Comparison of ENCODE assay signal across 28 cellular contexts in the genomic region with DNA sequence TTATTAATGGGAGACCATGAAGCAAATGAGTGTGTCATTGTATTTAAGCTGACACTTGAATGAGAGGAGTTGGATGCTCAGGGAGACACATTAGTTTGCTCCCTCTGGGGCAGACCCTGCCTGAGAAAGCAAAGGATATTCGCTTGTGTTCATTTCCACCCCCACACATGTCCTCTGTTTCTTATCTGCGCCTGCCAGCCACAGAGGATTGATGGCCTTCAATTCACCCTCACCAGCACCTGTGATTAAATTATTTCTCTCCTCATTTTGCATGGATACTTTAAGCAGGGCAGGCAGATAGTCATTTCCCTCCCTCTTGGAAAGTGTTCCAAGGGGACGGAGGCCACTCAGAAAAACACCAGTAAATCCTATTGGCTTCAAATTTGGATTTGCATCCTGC.
"Had no signal": no experiment of that assay in that cellular context is flagged by ENCODE, and none has a peak within 500 bp of the region (broad histone marks: within the 10 kb centered on the region; RNA-seq: fewer than 3 reads in every experiment).

No MANE protein-coding gene starts in this region.

- FAIRE-seq: bronchial epithelial cell, colon, frontal cortex had no signal

- DNase-seq: activated CD4-positive, alpha-beta memory T cell treated with anti-CD3 and anti-CD28 coated beads for 36 hours; activated CD4-positive, alpha-beta T cell treated with anti-CD3 and anti-CD28 coated beads for 36 hours; activated CD4-positive, alpha-beta T cell treated with anti-CD3 and anti-CD28 coated beads, Interleukin-2, amount 10 ng/mL, durations not matched to agents 24 days and 14 days; activated CD4-positive, CD25-positive, alpha-beta regulatory T cell; activated CD4-positive, CD25-positive, alpha-beta regulatory T cell treated with anti-CD3 and anti-CD28 coated beads, Interleukin-2, amount 50 U/mL, for 72 hours; activated CD8-positive, alpha-beta memory T cell treated with anti-CD3 and anti-CD28 coated beads, Interleukin-2, amount 10 ng/mL, durations not matched to agents 7 days and 5 days; activated CD8-positive, alpha-beta memory T cell treated with anti-CD3 and anti-CD28 coated beads, Interleukin-2, amount 50 U/mL, for 4 hours; activated CD8-positive, alpha-beta T cell treated with anti-CD3 and anti-CD28 coated beads, Interleukin-2, amount 10 ng/mL, durations not matched to agents 7 days and 5 days; activated effector memory CD4-positive, alpha-beta T cell treated with anti-CD3 and anti-CD28 coated beads, Interleukin-2, amount 50 U/mL, for 16 hours; activated naive CD4-positive, alpha-beta T cell treated with anti-CD3 and anti-CD28 coated beads for 36 hours; activated naive CD8-positive, alpha-beta T cell treated with anti-CD3 and anti-CD28 coated beads for 36 hours; activated naive CD8-positive, alpha-beta T cell treated with anti-CD3 and anti-CD28 coated beads, Interleukin-2, amount 50 U/mL, for 24 hours; activated T-cell treated with anti-CD3 and anti-CD28 coated beads, Interleukin-2, amount 50 U/mL, for 1 hour; activated T-cell treated with anti-CD3 and anti-CD28 coated beads, Interleukin-2, amount 50 U/mL, for 48 hours; adrenal gland; amygdala; aorta; brain microvascular endothelial cell; cortex of kidney; dermis blood vessel endothelial cell; effector CD4-positive, alpha-beta T cell; effector memory CD8-positive, alpha-beta T cell; foreskin fibroblast; head of caudate nucleus; T-helper 2 cell had no signal

- H3K36me3 ChIP-seq: adrenal gland, brain microvascular endothelial cell had no signal

- H3K27ac ChIP-seq: adrenal gland, brain microvascular endothelial cell had no signal

- H3K4me3 ChIP-seq: adrenal gland had no signal

- H3K27me3 ChIP-seq: adrenal gland, brain microvascular endothelial cell had no signal

- ATAC-seq: activated CD4-positive, alpha-beta T cell treated with anti-CD3 and anti-CD28 coated beads for 36 hours; activated CD8-positive, alpha-beta memory T cell treated with anti-CD3 and anti-CD28 coated beads, Interleukin-2, amount 10 ng/mL, durations not matched to agents 7 days and 5 days; activated CD8-positive, alpha-beta T cell treated with anti-CD3 and anti-CD28 coated beads, Interleukin-2, amount 10 ng/mL, durations not matched to agents 7 days and 5 days; activated naive CD8-positive, alpha-beta T cell treated with anti-CD3 and anti-CD28 coated beads, Interleukin-2, amount 50 U/mL, for 24 hours; effector memory CD8-positive, alpha-beta T cell had no signal

- H3K9me3 ChIP-seq: adrenal gland had no signal

- H3K4me1 ChIP-seq: adrenal gland had no signal
